Comparison of ENCODE assay signal across 7 cellular contexts in genomic region chr1:62170380-62170779, GRCh38. TPM values are rescaled to one million over a fixed set of nuclear protein-coding genes. Genes with fewer than 3 reads are reported as not detected.
"Had no signal": no experiment of that assay in that cellular context is flagged by ENCODE, and none has a peak within 500 bp of the region (broad histone marks: within the 10 kb centered on the region; RNA-seq: fewer than 3 reads in every experiment).

No MANE protein-coding gene starts in this region.

RNA-seq across cellular contexts. Expression of gene L1TD1, which starts 24.3 kb away (rescaled TPM):
- total RNA-seq: naive thymus-derived CD8-positive, alpha-beta T cell; occipital lobe; osteocyte; pulmonary artery endothelial cell; right atrium auricular region; skeletal muscle tissue; vagina had no signal
- polyA plus RNA-seq: naive thymus-derived CD8-positive, alpha-beta T cell had no signal
